10 cellular contexts compared by ENCODE assay signal in the genomic region with DNA sequence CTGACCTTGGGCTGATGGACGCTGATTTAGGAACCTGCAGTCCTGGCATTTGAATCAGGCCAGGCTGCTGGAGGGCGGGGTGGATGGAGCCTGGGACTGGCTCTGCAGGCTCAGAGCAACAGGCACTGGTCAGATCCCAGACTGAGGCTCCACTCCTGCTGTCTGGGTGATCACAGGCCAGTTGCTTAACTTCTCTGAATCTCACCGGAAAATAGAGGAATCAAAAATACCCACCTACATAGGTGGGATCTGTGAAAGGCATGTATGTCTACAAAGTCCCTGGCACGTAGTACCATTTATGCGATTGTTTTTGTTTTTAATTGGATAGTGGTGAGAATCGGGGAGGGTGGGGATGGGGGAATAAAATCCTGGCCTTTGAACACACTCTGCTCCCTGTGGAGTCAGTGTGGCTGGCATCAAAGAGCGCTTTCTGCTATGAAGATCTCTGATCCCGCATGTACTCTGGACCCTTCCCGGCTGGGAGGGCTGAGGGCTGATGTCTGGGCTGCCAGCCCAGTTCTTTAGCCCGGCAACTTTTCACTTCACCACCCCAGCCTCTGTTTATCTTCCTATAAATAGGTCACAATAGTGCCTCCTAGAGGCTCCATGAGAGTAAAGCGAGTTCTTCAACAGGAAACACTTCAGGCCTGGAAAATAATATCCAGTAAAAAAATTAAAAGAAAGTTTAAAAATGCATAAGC.
DNase-seq lines count a peak whose midpoint lies in the region; ATAC-seq, FAIRE-seq and TF ChIP-seq lines count a peak whose summit lies in the region.
"Had no signal": no experiment of that assay in that cellular context is flagged by ENCODE, and none has a peak within 500 bp of the region (broad histone marks: within the 10 kb centered on the region; RNA-seq: fewer than 3 reads in every experiment).

No MANE protein-coding gene starts in this region.

- no peak overlapping the region for H3K4me3 ChIP-seq in H1 (ENCODE audit: extremely low read depth in 1 of 4, insufficient read depth in 2 of 4, low read depth in 3 of 4, low read length in 4 of 4)
- H3K4me3 ChIP-seq: lung had no signal

- H2BK5ac ChIP-seq in H1 (ENCODE audit: low read depth, low read length): no peak overlapping the region; the same call in 1 of the 2 replicates

- no peaks in the 10 kb centered on the region for H3K36me3 ChIP-seq in H1 (ENCODE audit: control insufficient read depth in 2 of 4, insufficient read depth in 4 of 4, low read length in 3 of 4)

- no peaks in the 10 kb centered on the region for H3K23me2 ChIP-seq in H1 (ENCODE audit: low read depth, low read length)

- no peaks in the 10 kb centered on the region for H3K79me1 ChIP-seq in H1 (ENCODE audit: low read depth, low read length)

- peak; percentile 42 to 55 for TF ChIP-seq RAD21 in H1 (IDR thresholded peaks at IDR 0.05 in 1 of 2, conservative IDR thresholded peaks at IDR 0.05 in 1 of 2; ENCODE audit: low read depth in 2 of 2, low read length in 2 of 2)

- 70% methylated on average over 11 of the region's 11 CpGs; no CpG with 5 or more reads in 1 of the 2 experiments for WGBS in H1 (ENCODE audit: extremely low coverage in 1 of 2, insufficient coverage in 1 of 2, insufficient read length in 1 of 2, insufficient replicate concordance in 2 of 2, low coverage in 1 of 2, low lambda C conversion rate in 2 of 2, missing lambda C conversion rate in 1 of 2), 2 experiments

- no peak overlapping the region for H3K4ac ChIP-seq in H1 (replicated peaks; ENCODE audit: insufficient read length, low read depth, low read length)

- TF ChIP-seq CTCF in C4-2B (conservative IDR thresholded peaks at IDR 0.05) (peak; percentile 74), H1 (IDR thresholded peaks at IDR 0.05; ENCODE audit: control extremely low read depth in 1 of 3, insufficient read depth in 1 of 3, low read depth in 1 of 3, low read length in 3 of 3) (peak in 2 of 3 experiments; percentile 54; a peak in 3 of 4 replicates)

- no peak overlapping the region for H2BK120ac ChIP-seq in H1 (replicated peaks; ENCODE audit: low read depth, low read length)

- no peaks in the 10 kb centered on the region for H3K79me2 ChIP-seq in H1 (ENCODE audit: control insufficient read depth in 1 of 2, insufficient read depth in 2 of 2, low read length in 2 of 2)

- H3K56ac ChIP-seq in H1 (replicated peaks; ENCODE audit: insufficient read length, low read depth, low read length): no peak overlapping the region

- DNase-seq in NCI-H446 treated with DMSO at 0.1 percent for 48 hours (lab: John Stamatoyannopoulos, UW): peak; percentile 52
- no peak for DNase-seq in H1 (ENCODE audit: low read depth in 1 of 2, low spot score in 2 of 2)
- peak; percentile 55 for DNase-seq in midbrain (lab: John Stamatoyannopoulos, UW)
- no peak for DNase-seq in NCI-H1417 treated with DMSO at 0.1 percent for 48 hours (lab: John Stamatoyannopoulos, UW)

- CTCF ChIA-PET in H1 (lab: Charles Lee; ENCODE audit: partially characterized antibody): interaction anchor here (0.6 to 8.4 kb wide), 12 partner anchors 8 to 1171 kb away, joined by 3 to 94 read pairs (median 4); no protein-coding TSS in a partner anchor

- no peak for TF ChIP-seq EP300 in H1 (IDR thresholded peaks at IDR 0.05; ENCODE audit: borderline replicate concordance in 1 of 2, low read depth in 2 of 2, low read length in 2 of 2)

- no peak overlapping the region for H3K9ac ChIP-seq in H1 (replicated peaks in 1 of 4; ENCODE audit: extremely low read depth in 1 of 4, low read depth in 3 of 4, low read length in 3 of 4)

- no peak for FAIRE-seq in H1 (lab: Jason Lieb, UNC)

- peak overlapping the region; percentile 37 for H3K27ac ChIP-seq in C4-2B
- no peak overlapping the region for H3K27ac ChIP-seq in H1 (ENCODE audit: low read depth, low read length)
- H3K27ac ChIP-seq: HL-60 had no signal

- H2BK12ac ChIP-seq in H1 (ENCODE audit: low read depth, low read length): 0 out of 2 replicates have a peak overlapping the region, but pooled peaks have one; percentile 23

- no peak overlapping the region for H4K91ac ChIP-seq in H1 (replicated peaks; ENCODE audit: insufficient read length, low read length)

- H3K4me1 ChIP-seq in H1 (replicated peaks in 1 of 4; ENCODE audit: control insufficient read depth in 3 of 4, insufficient read depth in 4 of 4, low read length in 3 of 4): peaks cover 0 to 9% (median 5%) of the 10 kb centered on the region in 4 experiments; a peak in 3 of 7 replicates

- H3K23ac ChIP-seq in H1 (ENCODE audit: insufficient read length): no peak overlapping the region

- H3K4me2 ChIP-seq in H1 (ENCODE audit: insufficient read depth in 1 of 2, low read depth in 2 of 2, low read length in 2 of 2): no peak overlapping the region; a peak in 1 of 4 replicates

- H2BK15ac ChIP-seq in H1 (ENCODE audit: low read length): no peak overlapping the region; the same call in 1 of the 2 replicates

- TF ChIP-seq POLR2A in H1 (IDR thresholded peaks at IDR 0.05; ENCODE audit: control extremely low read depth in 1 of 2, low read depth in 2 of 2, low read length in 2 of 2): no peak

- no peaks in the 10 kb centered on the region for H4K20me1 ChIP-seq in H1 (replicated peaks in 1 of 2; ENCODE audit: control insufficient read depth in 1 of 2, insufficient read depth in 2 of 2, low read length in 2 of 2)

- H2AFZ ChIP-seq in H1 (ENCODE audit: low read length): no peak overlapping the region

- no peak overlapping the region for H4K5ac ChIP-seq in H1 (ENCODE audit: insufficient read length, low read depth, low read length)

- no peaks in the 10 kb centered on the region for H3K9me3 ChIP-seq in H1 (ENCODE audit: insufficient read depth in 2 of 2, low read depth in 1 of 2, low read length in 1 of 2)

- no peak overlapping the region for H3K14ac ChIP-seq in H1 (ENCODE audit: insufficient read length)

- H2AK5ac ChIP-seq in H1 (ENCODE audit: low read depth, low read length): no peak overlapping the region

- H2BK20ac ChIP-seq in H1 (ENCODE audit: low read length): no peak overlapping the region

- no peak overlapping the region for H3K18ac ChIP-seq in H1 (ENCODE audit: extremely low read depth, low read length)

- POLR2A ChIA-PET in H1 (lab: Charles Lee; ENCODE audit: partially characterized antibody): no interaction called here

- no peak for ATAC-seq in HG03432 (IDR thresholded peaks at IDR 0.05; ENCODE audit: unreplicated experiment)
- ATAC-seq in GM21619 (IDR thresholded peaks at IDR 0.05; ENCODE audit: unreplicated experiment): no peak
- no peak for ATAC-seq in HG02642 (IDR thresholded peaks at IDR 0.05; ENCODE audit: poor library complexity, unreplicated experiment)

- peak overlapping the region; percentile 17; the same call in 1 of the 2 replicates for H4K8ac ChIP-seq in H1 (ENCODE audit: extremely low read depth, insufficient read depth, low read length)

- H3K27me3 ChIP-seq in H1 (replicated peaks in 1 of 4; ENCODE audit: control insufficient read depth in 3 of 4, extremely low read depth in 1 of 4, insufficient read depth in 3 of 4, low read length in 3 of 4): no peaks in the 10 kb centered on the region; a peak in 1 of 7 replicates

TF ChIP-seq in H1, 55 proteins besides CTCF, POLR2A, EP300 and RAD21:
- no peak for TF ChIP-seq CBX5 (IDR thresholded peaks at IDR 0.05; ENCODE audit: low read depth, low read length)
- no peak for TF ChIP-seq MAFK (IDR thresholded peaks at IDR 0.05; ENCODE audit: low read depth, low read length)
- no peak for TF ChIP-seq JUN (IDR thresholded peaks at IDR 0.05; ENCODE audit: low read depth, low read length)
- TF ChIP-seq GTF2F1 (IDR thresholded peaks at IDR 0.05; ENCODE audit: borderline replicate concordance, low read depth, low read length): no peak
- TF ChIP-seq SIRT6 (IDR thresholded peaks at IDR 0.05; ENCODE audit: low read length): no peak
- no peak for TF ChIP-seq SP1 (IDR thresholded peaks at IDR 0.05; ENCODE audit: low read depth, low read length)
TF ChIP-seq in H1: peak in this region for 0.

Comparison
In these comparisons a context has a peak if more than half of its experiments do, and no peak if none do; other contexts are left out.
1. DNase-seq: peak in NCI-H446 treated with DMSO at 0.1 percent for 48 hours (single experiment) and midbrain (single experiment); none in H1 (0 of 2) and NCI-H1417 treated with DMSO at 0.1 percent for 48 hours (single experiment).